Comparison of ENCODE assay signal across 24 cellular contexts in genomic region chr7:27652518-27652917, GRCh38.
"Had no signal": no experiment of that assay in that cellular context is flagged by ENCODE, and none has a peak within 500 bp of the region (broad histone marks: within the 10 kb centered on the region; RNA-seq: fewer than 3 reads in every experiment).

No MANE protein-coding gene starts in this region.

- H3K4me3 ChIP-seq: gastrocnemius medialis, lower lobe of right lung, right lobe of liver, thoracic aorta, tibial nerve, upper lobe of left lung, uterus had no signal

- H3K9me3 ChIP-seq: gastrocnemius medialis, lower lobe of right lung, neutrophil, right lobe of liver, thoracic aorta, tibial nerve, upper lobe of left lung, uterus had no signal

- H3K27me3 Mint-ChIP-seq: dendritic cell treated with granulocyte-macrophage colony-stimulating factor and Interleukin-4, amounts not matched to agents 40 ng/mL and 50 ng/mL, for 4 days; naive thymus-derived CD8-positive, alpha-beta T cell; progenitor cell of endocrine pancreas; stimulated activated naive B cell treated with anti-CD40 and anti-IgM and Interleukin-4, amounts not matched to agents 10 μg/mL and 1 μg/mL and 100 μg/mL, for 72 hours; stimulated activated naive CD8-positive, alpha-beta T cell treated with anti-CD3 and anti-CD28 coated beads, Interleukin-15, Interleukin-2, amounts not matched to agents 100 ng/mL and 50 ng/mL, for 24 hours had no signal

- H3K4me3 Mint-ChIP-seq: dendritic cell treated with granulocyte-macrophage colony-stimulating factor and Interleukin-4, amounts not matched to agents 40 ng/mL and 50 ng/mL, for 4 days; endodermal cell; naive thymus-derived CD8-positive, alpha-beta T cell; stimulated activated naive B cell treated with anti-CD40 and anti-IgM and Interleukin-4, amounts not matched to agents 10 μg/mL and 1 μg/mL and 100 μg/mL, for 72 hours; stimulated activated naive CD8-positive, alpha-beta T cell treated with anti-CD3 and anti-CD28 coated beads, Interleukin-15, Interleukin-2, amounts not matched to agents 100 ng/mL and 50 ng/mL, for 24 hours had no signal

- ATAC-seq: esophagus mucosa; gastrocnemius medialis; left ventricle myocardium superior; lower lobe of right lung; naive thymus-derived CD8-positive, alpha-beta T cell; right lobe of liver; stimulated activated naive B cell treated with anti-CD40 and anti-IgM and Interleukin-4, amounts not matched to agents 10 μg/mL and 1 μg/mL and 100 μg/mL, for 72 hours had no signal

- DNase-seq: effector CD8-positive, alpha-beta T cell; endodermal cell; foreskin fibroblast; gastrocnemius medialis; head of caudate nucleus; left ventricle myocardium superior; lower lobe of right lung; naive thymus-derived CD8-positive, alpha-beta T cell; right lobe of liver; small intestine; stimulated activated CD4-positive, alpha-beta T cell treated with anti-CD3 and anti-CD28 coated beads, Interleukin-15, amount 100 ng/mL, for 24 hours; stimulated activated CD4-positive, alpha-beta T cell treated with anti-CD3 and anti-CD28 coated beads, Interleukin-2, amount 100 ng/mL, for 48 hours; stimulated activated naive B cell treated with anti-CD40 and anti-IgM and Interleukin-4, amounts not matched to agents 10 μg/mL and 1 μg/mL and 100 μg/mL, for 72 hours; upper lobe of left lung; uterus had no signal

- H3K36me3 ChIP-seq: gastrocnemius medialis, neutrophil, thoracic aorta, uterus had no signal

- H3K27ac ChIP-seq: epithelial cell of prostate, gastrocnemius medialis, lower lobe of right lung, neutrophil, parathyroid adenoma, right lobe of liver, thoracic aorta, tibial nerve, upper lobe of left lung, uterus had no signal

- H3K4me1 ChIP-seq: lower lobe of right lung, tibial nerve, upper lobe of left lung had no signal

- H3K9me3 Mint-ChIP-seq: dendritic cell treated with granulocyte-macrophage colony-stimulating factor and Interleukin-4, amounts not matched to agents 40 ng/mL and 50 ng/mL, for 4 days; endodermal cell; naive thymus-derived CD8-positive, alpha-beta T cell; stimulated activated naive B cell treated with anti-CD40 and anti-IgM and Interleukin-4, amounts not matched to agents 10 μg/mL and 1 μg/mL and 100 μg/mL, for 72 hours; stimulated activated naive CD8-positive, alpha-beta T cell treated with anti-CD3 and anti-CD28 coated beads, Interleukin-15, Interleukin-2, amounts not matched to agents 100 ng/mL and 50 ng/mL, for 24 hours had no signal

- H3K27me3 ChIP-seq: gastrocnemius medialis, neutrophil, right lobe of liver, tibial nerve, upper lobe of left lung, uterus had no signal

- H3K27ac Mint-ChIP-seq: dendritic cell treated with granulocyte-macrophage colony-stimulating factor and Interleukin-4, amounts not matched to agents 40 ng/mL and 50 ng/mL, for 4 days; endodermal cell; naive thymus-derived CD8-positive, alpha-beta T cell; progenitor cell of endocrine pancreas; stimulated activated naive B cell treated with anti-CD40 and anti-IgM and Interleukin-4, amounts not matched to agents 10 μg/mL and 1 μg/mL and 100 μg/mL, for 72 hours; stimulated activated naive CD8-positive, alpha-beta T cell treated with anti-CD3 and anti-CD28 coated beads, Interleukin-15, Interleukin-2, amounts not matched to agents 100 ng/mL and 50 ng/mL, for 24 hours had no signal
